12 cellular contexts compared by ENCODE assay signal in genomic region chr14:64696355-64696844, GRCh38. TPM values are rescaled to one million over a fixed set of nuclear protein-coding genes. Genes with fewer than 3 reads are reported as not detected.
DNase-seq lines count a peak whose midpoint lies in the region; ATAC-seq and TF ChIP-seq lines count a peak whose summit lies in the region.
"Had no signal": no experiment of that assay in that cellular context is flagged by ENCODE, and none has a peak within 500 bp of the region (broad histone marks: within the 10 kb centered on the region; RNA-seq: fewer than 3 reads in every experiment).

No MANE protein-coding gene starts in this region.

- no peak for DNase-seq in Right ventricle myocardium inferior (ENCODE audit: missing footprints)
- no peak for DNase-seq in cardiac septum (ENCODE audit: low spot score)
- DNase-seq in fibroblast of villous mesenchyme (ENCODE audit: low read depth) = peak; percentile 70
- no peak for DNase-seq in SKM-1 (lab: John Stamatoyannopoulos, UW; ENCODE audit: unreplicated experiment)
- no peak for DNase-seq in stimulated activated CD4-positive, alpha-beta T cell treated with anti-CD3 and anti-CD28 coated beads, Interleukin-2, amount 100 ng/mL, for 24 hours
- DNase-seq in cerebellar cortex (ENCODE audit: low spot score) = no peak
- DNase-seq in NCI-H2196 (lab: John Stamatoyannopoulos, UW; ENCODE audit: unreplicated experiment) = no peak
- DNase-seq: NCI-H2107; pancreas; stimulated activated CD4-positive, alpha-beta T cell treated with anti-CD3 and anti-CD28 coated beads, Interleukin-2, amount 100 ng/mL, for 48 hours had no signal

- TF ChIP-seq CTCF in fibroblast of villous mesenchyme (IDR thresholded peaks at IDR 0.05; ENCODE audit: insufficient read depth, low read depth, low read length) = no peak

- H3K9ac ChIP-seq in mucosa of rectum (ENCODE audit: low read depth in 1 of 2, low read length in 2 of 2) = peak overlapping the region; percentile 1 to 32

- peaks cover 28 to 33% of the 10 kb centered on the region in 2 donors for H3K4me1 ChIP-seq in mucosa of rectum (ENCODE audit: control insufficient read depth in 2 of 2, insufficient read depth in 2 of 2, low read length in 2 of 2)

- no peaks in the 10 kb centered on the region for H3K27me3 ChIP-seq in mucosa of rectum (ENCODE audit: control insufficient read depth in 2 of 2, insufficient read depth in 2 of 2, low read length in 2 of 2)
- H3K27me3 ChIP-seq: pancreas had no signal

- intact Hi-C loops in Right ventricle myocardium inferior (cut with DNase I) (no loop called here), cardiac septum (cut with DNase I) (no loop called here)

- ATAC-seq in Right ventricle myocardium inferior = peak; percentile 65

- no peaks in the 10 kb centered on the region for H3K9me3 ChIP-seq in mucosa of rectum (ENCODE audit: control insufficient read depth in 2 of 2, low read length in 2 of 2)
- H3K9me3 ChIP-seq: pancreas had no signal

- H3K27ac ChIP-seq in mucosa of rectum (ENCODE audit: low read depth in 2 of 2, low read length in 2 of 2) = peak overlapping the region; percentile 38 to 54
- H3K27ac ChIP-seq: HL-60, pancreas had no signal

- H3K4me3 ChIP-seq in fibroblast of villous mesenchyme (ENCODE audit: low read depth, low read length) (no peak overlapping the region), mucosa of rectum (ENCODE audit: low read length in 2 of 2) (no peak overlapping the region)
- H3K4me3 ChIP-seq: pancreas had no signal

- no peaks in the 10 kb centered on the region for H3K36me3 ChIP-seq in mucosa of rectum (ENCODE audit: control insufficient read depth in 2 of 2, insufficient read depth in 2 of 2, low read length in 2 of 2)
- H3K36me3 ChIP-seq: pancreas had no signal

RNA-seq across cellular contexts. Expression of gene PLEKHG3, which starts 7.8 kb away (rescaled TPM):
- total RNA-seq in Right ventricle myocardium inferior (19.6 TPM), cardiac septum (22.5 TPM), fibroblast of villous mesenchyme (8.7 and 11.2 TPM in 2 replicates)
